In the genomic region with DNA sequence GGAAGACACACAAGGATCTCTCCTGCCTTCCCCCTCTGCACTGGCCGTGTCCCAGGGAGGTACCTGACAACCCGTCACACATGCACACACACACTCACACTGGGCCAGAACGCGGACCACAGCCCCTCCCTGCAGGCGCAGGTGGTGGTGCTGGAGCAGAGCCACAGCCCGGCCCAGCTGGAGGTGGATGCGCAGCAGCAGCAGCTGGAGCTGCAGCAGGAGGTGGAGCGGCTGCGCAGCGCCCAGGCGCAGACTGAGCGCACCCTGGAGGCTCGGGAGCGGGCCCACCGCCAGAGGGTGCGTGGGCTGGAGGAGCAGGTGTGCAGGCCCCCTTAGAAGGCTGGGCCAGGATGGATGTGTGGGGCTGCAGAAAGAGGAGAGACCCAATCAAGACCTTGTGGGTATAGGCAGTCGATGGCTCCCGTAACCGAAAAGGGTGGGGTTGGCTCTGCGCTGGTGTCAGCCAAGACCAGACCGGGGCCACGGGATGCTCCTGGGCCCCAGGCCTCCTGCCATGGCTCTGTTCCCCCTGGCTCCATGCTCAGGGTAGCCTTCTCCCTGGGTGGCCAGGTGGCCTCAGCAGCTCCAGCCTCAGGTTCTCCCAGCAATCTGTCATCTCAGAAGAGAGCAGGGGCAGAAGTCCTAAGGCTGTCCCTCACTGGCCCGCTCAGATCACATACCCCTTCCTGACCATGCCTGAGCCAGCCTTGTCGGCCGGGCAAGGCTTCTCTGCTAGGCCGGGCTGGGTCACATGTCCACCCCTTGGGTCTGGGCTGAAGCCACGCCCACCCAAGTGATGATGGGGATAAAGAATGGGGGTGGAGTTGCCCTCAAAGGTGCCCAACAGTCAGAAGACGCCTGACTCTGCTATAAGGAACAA, we compare ENCODE assay signal across 13 cellular contexts. TPM values are rescaled to one million over a fixed set of nuclear protein-coding genes. Genes with fewer than 3 reads are reported as not detected.
DNase-seq lines count a peak whose midpoint lies in the region; ATAC-seq and TF ChIP-seq lines count a peak whose summit lies in the region.
"Had no signal": no experiment of that assay in that cellular context is flagged by ENCODE, and none has a peak within 500 bp of the region (broad histone marks: within the 10 kb centered on the region; RNA-seq: fewer than 3 reads in every experiment).

No MANE protein-coding gene starts in this region.

- H3K4me1 Mint-ChIP-seq in nephron: peaks cover 42% of the 10 kb centered on the region
- H3K4me1 Mint-ChIP-seq: stimulated activated naive B cell treated with anti-CD40 and anti-IgM and Interleukin-4, amounts not matched to agents 10 μg/mL and 1 μg/mL and 100 μg/mL, for 72 hours; T-cell had no signal

- H3K4me3 ChIP-seq in GM23248: no peak overlapping the region
- H3K4me3 ChIP-seq in stomach: no peak overlapping the region
- H3K4me3 ChIP-seq: MG63 had no signal

- H3K27me3 ChIP-seq in GM23248 (replicated peaks; ENCODE audit: insufficient read depth) (no peaks in the 10 kb centered on the region), stomach (no peaks in the 10 kb centered on the region)
- H3K27me3 ChIP-seq: MG63 had no signal

- no peaks in the 10 kb centered on the region for H3K4me1 ChIP-seq in GM23248 (ENCODE audit: insufficient read depth)
- H3K4me1 ChIP-seq in stomach: peaks cover 0 to 32% (median 15%) of the 10 kb centered on the region in 4 donors

- H3K27me3 Mint-ChIP-seq in nephron (ENCODE audit: low read depth): no peaks in the 10 kb centered on the region
- H3K27me3 Mint-ChIP-seq: effector memory CD8-positive, alpha-beta T cell; stimulated activated naive B cell treated with anti-CD40 and anti-IgM and Interleukin-4, amounts not matched to agents 10 μg/mL and 1 μg/mL and 100 μg/mL, for 72 hours; T-cell had no signal

- peaks cover 13% of the 10 kb centered on the region for H3K79me2 ChIP-seq in GM23248 (ENCODE audit: insufficient read depth)

- no peak for TF ChIP-seq POLR2A in stomach (IDR thresholded peaks at IDR 0.05)

- H2AFZ ChIP-seq in GM23248: no peak overlapping the region

- H3K9me3 ChIP-seq in GM23248 (ENCODE audit: low read depth) (no peaks in the 10 kb centered on the region), stomach (no peaks in the 10 kb centered on the region)
- H3K9me3 ChIP-seq: MG63 had no signal

- H3K9me2 ChIP-seq in GM23248 (ENCODE audit: insufficient read depth): no peaks in the 10 kb centered on the region

- H3K36me3 Mint-ChIP-seq in nephron (ENCODE audit: low read depth): peaks cover 28% of the 10 kb centered on the region

- no peak overlapping the region for H3K9ac ChIP-seq in GM23248

- no peaks in the 10 kb centered on the region for H3K36me3 ChIP-seq in GM23248 (ENCODE audit: low read depth)
- peaks cover 0 to 46% (median 29%) of the 10 kb centered on the region in 4 donors for H3K36me3 ChIP-seq in stomach

- 70 to 73% methylated on average over 28 of the region's 28 CpGs for WGBS in GM23248 (ENCODE audit: low coverage in 1 of 2, low lambda C conversion rate in 2 of 2, missing lambda C conversion rate in 2 of 2), 2 experiments
- WGBS in stomach, 5 donors: 62 to 75% (median 66%) methylated on average over 16 to 28 of the region's 28 CpGs

- TF ChIP-seq CTCF in nephron (IDR thresholded peaks at IDR 0.05; ENCODE audit: unreplicated experiment in 3 of 3) (no peak), stomach (IDR thresholded peaks at IDR 0.05) (no peak)

- H3K27ac ChIP-seq in GM23248: no peak overlapping the region
- H3K27ac ChIP-seq in stomach: peak overlapping the region in 1 of 5 donors; percentile 39

- H4K20me1 ChIP-seq in GM23248 (ENCODE audit: insufficient read depth): no peaks in the 10 kb centered on the region

- no peak for ATAC-seq in GM18867 (IDR thresholded peaks at IDR 0.05; ENCODE audit: unreplicated experiment)
- ATAC-seq: effector memory CD8-positive, alpha-beta T cell; stimulated activated naive B cell treated with anti-CD40 and anti-IgM and Interleukin-4, amounts not matched to agents 10 μg/mL and 1 μg/mL and 100 μg/mL, for 72 hours; T-cell had no signal

- intact Hi-C loops in stomach (cut with DNase I; ENCODE audit: low total_unique reads): no loop called here

- TF ChIP-seq EP300 in stomach (IDR thresholded peaks at IDR 0.05): no peak

- H3F3A ChIP-seq in GM23248 (ENCODE audit: insufficient read depth): no peaks in the 10 kb centered on the region

- no peak overlapping the region for H3K4me2 ChIP-seq in GM23248 (ENCODE audit: unreplicated experiment)

- DNase-seq in GM23248: peak; percentile 75
- DNase-seq in NCI-H2171 treated with DMSO at 0.1 percent for 48 hours (lab: John Stamatoyannopoulos, UW): peak; percentile 72
- DNase-seq in cerebellar cortex (ENCODE audit: low spot score): peak; percentile 54
- no peak for DNase-seq in stomach
- DNase-seq in NCI-H226: no peak
- no peak for DNase-seq in stimulated activated CD4-positive, alpha-beta T cell treated with anti-CD3 and anti-CD28 coated beads, Interleukin-15, amount 100 ng/mL, for 24 hours
- DNase-seq: activated T-cell treated with anti-CD3 and anti-CD28 coated beads, Interleukin-2, amount 50 U/mL, for 48 hours; effector memory CD8-positive, alpha-beta T cell; MG63; stimulated activated naive B cell treated with anti-CD40 and anti-IgM and Interleukin-4, amounts not matched to agents 10 μg/mL and 1 μg/mL and 100 μg/mL, for 72 hours; T-cell had no signal

- in situ Hi-C loops in GM23248 (cut with MboI): no loop called here

- peak overlapping the region; percentile 49 to 77 (median 72) for H3K27ac Mint-ChIP-seq in nephron
- H3K27ac Mint-ChIP-seq: stimulated activated naive B cell treated with anti-CD40 and anti-IgM and Interleukin-4, amounts not matched to agents 10 μg/mL and 1 μg/mL and 100 μg/mL, for 72 hours; T-cell had no signal

- H3K4me3 Mint-ChIP-seq in nephron: no peak overlapping the region
- H3K4me3 Mint-ChIP-seq: effector memory CD8-positive, alpha-beta T cell; stimulated activated naive B cell treated with anti-CD40 and anti-IgM and Interleukin-4, amounts not matched to agents 10 μg/mL and 1 μg/mL and 100 μg/mL, for 72 hours; T-cell had no signal

- no peaks in the 10 kb centered on the region for H3K9me3 Mint-ChIP-seq in nephron
- H3K9me3 Mint-ChIP-seq: effector memory CD8-positive, alpha-beta T cell; stimulated activated naive B cell treated with anti-CD40 and anti-IgM and Interleukin-4, amounts not matched to agents 10 μg/mL and 1 μg/mL and 100 μg/mL, for 72 hours; T-cell had no signal

RNA-seq across cellular contexts. Expression of gene MFAP2, which starts 8.8 kb away (rescaled TPM):
- 164 and 189 TPM in 2 replicates for total RNA-seq in GM23248 (2014; rRNA removed; shearing (Covaris generic))
- polyA plus RNA-seq in GM23248 (2016; fragmentation: Nextera tagmentation; extraction: Ambion mirVana) (469 and 471 TPM in 2 replicates), stomach (10 to 100 TPM in 1 of 3 donors, 1 to 10 TPM in 2; 2.7 to 10.8 (median 4.2) TPM)
- 10 to 100 TPM in 1 of 5 donors, 1 to 10 TPM in 3, not detected in 1; 5.5 to 31.5 (median 9.3) TPM for total RNA-seq in stomach
- total RNA-seq: T-cell had no signal

RNA-seq across cellular contexts. Expression of gene ATP13A2, which starts 40.2 kb away (rescaled TPM):
- 29.6 and 44.6 TPM in 2 replicates for total RNA-seq in GM23248 (2014; rRNA removed; shearing (Covaris generic))
- polyA plus RNA-seq in GM23248 (2016; fragmentation: Nextera tagmentation; extraction: Ambion mirVana) (30.5 and 32.4 TPM in 2 replicates), stomach (10 to 100 TPM; 14.2 to 22.5 (median 19.9) TPM)
- 100 to 1,000 TPM in 2 of 5 donors, 10 to 100 TPM in 3; 11.1 to 249 (median 42.6) TPM for total RNA-seq in stomach

RNA-seq across cellular contexts. Expression of gene CROCC, which starts 49.8 kb away (rescaled TPM):
- 17.6 and 24.0 TPM in 2 replicates for total RNA-seq in GM23248 (2014; rRNA removed; shearing (Covaris generic))
- polyA plus RNA-seq in GM23248 (2016; fragmentation: Nextera tagmentation; extraction: Ambion mirVana) (5.2 and 7.0 TPM in 2 replicates), stomach (10 to 100 TPM; 17.0 to 27.1 (median 26.2) TPM)
- 100 to 1,000 TPM in 1 of 5 donors, 10 to 100 TPM in 4; 14.0 to 942 (median 49.1) TPM for total RNA-seq in stomach

Comparison
In these comparisons a context has a peak if more than half of its experiments do, and no peak if none do; other contexts are left out.
1. DNase-seq: peak in GM23248 (single experiment), NCI-H2171 treated with DMSO at 0.1 percent for 48 hours (single experiment) and cerebellar cortex (single experiment); none in stomach (single experiment), NCI-H226 (single experiment) and stimulated activated CD4-positive, alpha-beta T cell treated with anti-CD3 and anti-CD28 coated beads, Interleukin-15, amount 100 ng/mL, for 24 hours (single experiment).